13 cellular contexts compared by ENCODE assay signal in the genomic region with DNA sequence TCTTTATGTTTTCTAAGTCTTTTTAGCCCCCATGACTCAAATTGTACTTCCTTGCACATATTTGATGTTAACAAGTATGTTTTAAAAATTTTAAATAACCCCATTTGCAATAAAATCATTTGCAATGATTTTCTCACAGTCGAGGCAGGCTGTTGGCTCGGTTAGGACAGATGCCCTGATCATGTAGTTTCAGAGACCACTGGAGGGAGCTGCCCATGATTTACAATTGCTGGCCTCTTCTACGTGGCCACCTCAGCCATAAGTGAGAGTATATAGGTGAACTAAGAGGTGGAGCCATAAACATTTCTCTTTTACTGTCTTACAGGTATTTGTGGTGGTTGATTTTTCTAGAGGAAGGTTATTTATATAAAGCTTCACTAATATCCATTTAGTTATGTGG. TPM values are rescaled to one million over a fixed set of nuclear protein-coding genes. Genes with fewer than 3 reads are reported as not detected.
DNase-seq lines count a peak whose midpoint lies in the region; ATAC-seq, FAIRE-seq and TF ChIP-seq lines count a peak whose summit lies in the region.
"Had no signal": no experiment of that assay in that cellular context is flagged by ENCODE, and none has a peak within 500 bp of the region (broad histone marks: within the 10 kb centered on the region; RNA-seq: fewer than 3 reads in every experiment).

No MANE protein-coding gene starts in this region.

- RAD21 ChIA-PET in GM12878 (lab: Charles Lee; ENCODE audit: unreplicated experiment), result no interaction called here

- H3K4me1 ChIP-seq in ACC112 (ENCODE audit: control insufficient read depth, insufficient read depth, low read length, unreplicated experiment) (peaks cover 40% of the 10 kb centered on the region), HUES48 (ENCODE audit: control insufficient read depth, insufficient read depth, low read length) (peaks cover 14% of the 10 kb centered on the region), GM12878 (ENCODE audit: control insufficient read depth, insufficient read depth, low read length) (no peaks in the 10 kb centered on the region)
- H3K4me1 ChIP-seq: colonic mucosa had no signal

- no peak overlapping the region for H3K9ac ChIP-seq in HUES48 (ENCODE audit: low read depth, low read length)
- H3K9ac ChIP-seq in GM12878 (ENCODE audit: control insufficient read depth, insufficient read depth, low read length), result no peak overlapping the region

- no peak for DNase-seq in GM12878 (ENCODE audit: low read depth, low spot score)
- no peak for DNase-seq in mesothelial cell of epicardium (ENCODE audit: low spot score in 2 of 2, unreplicated experiment in 2 of 2)
- no peak for DNase-seq in GM19238 (ENCODE audit: insufficient read length, low spot score)
- no peak for DNase-seq in anterior cingulate cortex (lab: John Stamatoyannopoulos, UW)
- DNase-seq: activated CD8-positive, alpha-beta memory T cell treated with anti-CD3 and anti-CD28 coated beads for 24 hours; colonic mucosa; stimulated activated naive CD4-positive, alpha-beta T cell had no signal

- CTCF ChIA-PET in GM12878 (lab: Yijun Ruan, JAX), result no interaction called here

- TF ChIP-seq EP300 in GM12878 (IDR thresholded peaks at IDR 0.05; ENCODE audit: borderline replicate concordance in 1 of 2, control insufficient read depth in 1 of 2, low read depth in 2 of 2, low read length in 2 of 2), result no peak

- H3K79me2 ChIP-seq in ACC112 (ENCODE audit: control insufficient read depth, insufficient read depth, low read length, unreplicated experiment), result peaks cover 49% of the 10 kb centered on the region
- H3K79me2 ChIP-seq in GM12878 (ENCODE audit: control insufficient read depth, insufficient read depth, low read length), result peaks cover 24% of the 10 kb centered on the region

- H3K36me3 ChIP-seq in ACC112 (ENCODE audit: insufficient read depth, low read length) (peaks cover 23% of the 10 kb centered on the region), HUES48 (ENCODE audit: control insufficient read depth, insufficient read depth, low read length) (peaks cover 32% of the 10 kb centered on the region), GM12878 (ENCODE audit: control insufficient read depth in 2 of 2, insufficient read depth in 2 of 2, low read length in 1 of 2) (no peaks in the 10 kb centered on the region)
- H3K36me3 ChIP-seq: colonic mucosa had no signal

- peaks cover 32% of the 10 kb centered on the region for H3K36me3 Mint-ChIP-seq in mesothelial cell of epicardium

- H3K9me3 Mint-ChIP-seq in mesothelial cell of epicardium, result peaks cover 10% of the 10 kb centered on the region

- H3K27me3 Mint-ChIP-seq in mesothelial cell of epicardium (ENCODE audit: low read depth), result no peaks in the 10 kb centered on the region

- SMC1A ChIA-PET in GM12878 (lab: Charles Lee; ENCODE audit: uncharacterized antibody, unreplicated experiment), result interaction anchor here (1.0 to 1.1 kb wide), 2 partner anchors 9 to 380 kb away, joined by 3 read pairs; no protein-coding TSS in a partner anchor

- peaks cover 34% of the 10 kb centered on the region for H3K4me1 Mint-ChIP-seq in mesothelial cell of epicardium

- TF ChIP-seq POLR2A in GM12878 (IDR thresholded peaks at IDR 0.05; ENCODE audit: low read depth, low read length), result no peak

- intact Hi-C loops in GM12878 (cut with micrococcal nuclease; ENCODE audit: unreplicated experiment), result loop anchor here (5.0 to 10.0 kb wide), 2 partner anchors 465 to 1288 kb away; a partner anchor contains a TSS

- BruUV-seq in GM12878 (replicated peaks; lab: Mats Ljungman, UMichigan), result no TSS peak

- peaks cover 17% of the 10 kb centered on the region for H3K9me3 ChIP-seq in HUES48 (ENCODE audit: control insufficient read depth, insufficient read depth, low read length)
- H3K9me3 ChIP-seq in GM12878 (replicated peaks; ENCODE audit: control insufficient read depth, insufficient read depth, low read length), result peaks cover 8% of the 10 kb centered on the region
- H3K9me3 ChIP-seq: colonic mucosa had no signal

- in situ Hi-C loops in GM12878 (cut with MboI), result loop anchor here (10.0 to 25.0 kb wide), 3 partner anchors 468 to 1285 kb away; a partner anchor contains a TSS

- H3K4me3 ChIP-seq in ACC112 (ENCODE audit: low read depth, low read length), result peak overlapping the region; percentile 94
- peak overlapping the region; percentile 93; the same call in 1 of the 2 replicates for H3K4me3 ChIP-seq in HUES48 (ENCODE audit: low read depth, low read length)
- H3K4me3 ChIP-seq in GM12878, result 0 out of 2 replicates have a peak overlapping the region, but pooled peaks have one; percentile 95

- H3K27ac Mint-ChIP-seq in mesothelial cell of epicardium, result peak overlapping the region; percentile 57

- peak overlapping the region; percentile 87 for H3K27ac ChIP-seq in ACC112 (ENCODE audit: low read depth, low read length)
- H3K27ac ChIP-seq in HUES48 (ENCODE audit: low read depth, low read length), result no peak overlapping the region
- H3K27ac ChIP-seq in GM12878 (ENCODE audit: control insufficient read depth, insufficient read depth), result no peak overlapping the region
- H3K27ac ChIP-seq: KMS-11 had no signal

- peak overlapping the region; percentile 98 for H3K4me3 Mint-ChIP-seq in mesothelial cell of epicardium

- POLR2A ChIA-PET in GM12878 (lab: Charles Lee), result no interaction called here

- 99% methylated on average over 3 of the region's 3 CpGs for WGBS in GM12878 (ENCODE audit: insufficient coverage, insufficient replicate concordance, low lambda C conversion rate, missing lambda C conversion rate)

- H3K4me2 ChIP-seq in GM12878 (ENCODE audit: control insufficient read depth, insufficient read depth), result peak overlapping the region; percentile 64

- ATAC-seq in GM12878 (no peak), GM19452 (IDR thresholded peaks at IDR 0.05; ENCODE audit: unreplicated experiment) (no peak), GM21576 (IDR thresholded peaks at IDR 0.05; ENCODE audit: unreplicated experiment) (no peak)

- no peak for TF ChIP-seq RAD21 in GM12878 (IDR thresholded peaks at IDR 0.05; ENCODE audit: insufficient read depth, low read depth, low read length)

- no peak overlapping the region for H2AFZ ChIP-seq in ACC112 (ENCODE audit: low read length, unreplicated experiment)
- H2AFZ ChIP-seq in GM12878 (ENCODE audit: control insufficient read depth, low read depth, low read length), result no peak overlapping the region

- no peaks in the 10 kb centered on the region for H4K20me1 ChIP-seq in GM12878 (ENCODE audit: control insufficient read depth, insufficient read depth)

- TF ChIP-seq CTCF in GM12878 (IDR thresholded peaks at IDR 0.05 in 2 of 3, conservative IDR thresholded peaks at IDR 0.05 in 1 of 3; ENCODE audit: control insufficient read depth in 2 of 3, extremely low read depth in 1 of 3, insufficient read depth in 1 of 3, low read depth in 3 of 3, low read length in 3 of 3), result no peak
- no peak for TF ChIP-seq CTCF in mesothelial cell of epicardium (IDR thresholded peaks at IDR 0.05; ENCODE audit: unreplicated experiment)

- H3K27me3 ChIP-seq in ACC112 (ENCODE audit: insufficient read depth, low read length), result no peaks in the 10 kb centered on the region
- H3K27me3 ChIP-seq in HUES48 (ENCODE audit: control insufficient read depth, insufficient read depth, low read length), result no peaks in the 10 kb centered on the region
- H3K27me3 ChIP-seq in GM12878 (replicated peaks in 1 of 2; ENCODE audit: control insufficient read depth in 2 of 2, insufficient read depth in 2 of 2, low read length in 1 of 2), result no peaks in the 10 kb centered on the region
- H3K27me3 ChIP-seq: colonic mucosa had no signal

- no peak for FAIRE-seq in GM12878 (lab: Jason Lieb, UNC)
- FAIRE-seq: islet of Langerhans had no signal

TF ChIP-seq in GM12878, 131 proteins besides CTCF, POLR2A, EP300 and RAD21 (continues in another document):
- TF ChIP-seq HDAC6 (IDR thresholded peaks at IDR 0.05; ENCODE audit: unreplicated experiment) (no peak), CBFB (IDR thresholded peaks at IDR 0.05; ENCODE audit: low read depth) (no peak), JUND (IDR thresholded peaks at IDR 0.05; ENCODE audit: low read depth, low read length) (no peak), MEF2A (IDR thresholded peaks at IDR 0.05; ENCODE audit: insufficient read depth, low read depth, low read length) (no peak)

RNA-seq across cellular contexts. Expression of a gene that starts 1.7 kb away (rescaled TPM):
- 47.0 and 47.5 TPM in 2 replicates for total RNA-seq in GM12878 (2013; cell fraction: nucleolus; rRNA removed)
- total RNA-seq in GM12878 (2014; rRNA removed), result 13.9 and 15.5 TPM in 2 replicates
- 14.3 and 14.9 TPM in 2 replicates for total RNA-seq in GM12878 (2014; rRNA removed; fragmentation: Illumina TruSeq; extraction: Trizol)
- total RNA-seq in GM12878 (2021), result 15.1 and 16.0 TPM in 2 replicates
- polyA plus RNA-seq in GM12878 (2011; ENCODE audit: low read depth), result 11.6 TPM
- polyA plus RNA-seq in GM12878 (2011; rRNA removed), result 20.7 and 32.5 TPM in 2 replicates
- 4.5 and 4.8 TPM in 2 replicates for polyA plus RNA-seq in GM12878 (2011; cell fraction: cytosol; rRNA removed)
- polyA plus RNA-seq in GM12878 (2011; cell fraction: nucleus; rRNA removed), result 8.5 and 10.4 TPM in 2 replicates
- 14.3 and 16.9 TPM in 2 replicates for polyA plus RNA-seq in GM12878 (2012)
- 17.8 and 24.6 TPM in 2 replicates for polyA plus RNA-seq in GM12878 (2014; fragmentation: Illumina TruSeq; extraction: Trizol)
- 10 to 100 TPM; 23.9 to 31.9 TPM for polyA plus RNA-seq in GM12878 (2014; fragmentation: Nextera tagmentation; extraction: Ambion mirVana)
- polyA plus RNA-seq in GM12878 (2014; rRNA removed), result 12.1 and 16.3 TPM in 2 replicates
- polyA plus RNA-seq in GM12878 (2016; fragmentation: Nextera tagmentation; extraction: Ambion mirVana), result 10 to 100 TPM; 23.6 to 32.0 TPM
- polyA minus RNA-seq in GM12878 (2011; rRNA and poly(A)+ RNA removed), result 4.9 and 10.2 TPM in 2 replicates
- 4.3 and 4.8 TPM in 2 replicates for polyA minus RNA-seq in GM12878 (2011; cell fraction: cytosol; rRNA and poly(A)+ RNA removed)
- 18.6 and 28.9 TPM in 2 replicates for polyA minus RNA-seq in GM12878 (2011; cell fraction: nucleus; rRNA and poly(A)+ RNA removed)
- total RNA-seq in mesothelial cell of epicardium, result 36.6 to 41.2 TPM (median 37.8 TPM) in 3 replicates

RNA-seq across cellular contexts. Expression of a gene that starts 1.9 kb away (rescaled TPM):
- 13.4 and 15.5 TPM in 2 replicates for total RNA-seq in GM12878 (2013; cell fraction: nucleolus; rRNA removed)
- total RNA-seq in GM12878 (2014; rRNA removed) (4.7 and 7.3 TPM in 2 replicates), GM12878 (2014; rRNA removed; fragmentation: Illumina TruSeq; extraction: Trizol) (7.4 and 7.7 TPM in 2 replicates), GM12878 (2021) (3.9 and 5.5 TPM in 2 replicates), mesothelial cell of epicardium (8.0 to 9.4 TPM (median 8.0 TPM) in 3 replicates)
- polyA plus RNA-seq in GM12878 (2011; ENCODE audit: low read depth), result 3.8 TPM
- polyA plus RNA-seq in GM12878 (2011; rRNA removed) (7.7 and 12.7 TPM in 2 replicates), GM12878 (2014; fragmentation: Illumina TruSeq; extraction: Trizol) (6.2 and 11.8 TPM in 2 replicates), GM12878 (2014; fragmentation: Nextera tagmentation; extraction: Ambion mirVana) (1 to 10 TPM; 6.1 to 7.1 TPM), GM12878 (2014; rRNA removed) (6.2 and 6.8 TPM in 2 replicates), GM12878 (2016; fragmentation: Nextera tagmentation; extraction: Ambion mirVana) (10 to 100 TPM; 12.2 to 12.6 TPM)
- 2.2 and 3.1 TPM in 2 replicates for polyA plus RNA-seq in GM12878 (2011; cell fraction: cytosol; rRNA removed)
- 4.9 and 5.9 TPM in 2 replicates for polyA plus RNA-seq in GM12878 (2011; cell fraction: nucleus; rRNA removed)
- 6.6 and 10.6 TPM in 2 replicates for polyA plus RNA-seq in GM12878 (2012)
- 5.2 and 6.8 TPM in 2 replicates for polyA minus RNA-seq in GM12878 (2011; rRNA and poly(A)+ RNA removed)
- polyA minus RNA-seq in GM12878 (2011; cell fraction: cytosol; rRNA and poly(A)+ RNA removed), result 1.7 and 2.9 TPM in 2 replicates
- 9.2 and 14.8 TPM in 2 replicates for polyA minus RNA-seq in GM12878 (2011; cell fraction: nucleus; rRNA and poly(A)+ RNA removed)
